In the genomic region with DNA sequence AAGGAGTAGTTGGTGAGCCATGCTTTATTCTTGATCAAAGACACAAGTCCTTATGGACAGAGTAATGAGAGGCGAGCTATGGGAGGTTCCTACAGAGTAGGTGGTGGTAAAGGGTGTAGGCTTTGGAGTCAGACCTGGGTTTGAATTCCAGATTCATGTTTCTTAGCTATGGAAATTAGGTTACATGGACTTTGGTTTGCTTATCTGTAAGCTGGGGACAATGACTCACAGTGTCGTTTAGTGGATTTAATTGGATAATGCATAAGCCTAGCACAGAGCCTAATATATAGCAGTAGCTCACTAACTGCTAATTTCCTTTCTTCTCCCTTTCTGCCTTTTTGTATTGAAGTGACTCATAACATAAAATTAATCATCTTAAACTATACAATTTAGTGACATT, we compare ENCODE assay signal across 19 cellular contexts. TPM values are rescaled to one million over a fixed set of nuclear protein-coding genes. Genes with fewer than 3 reads are reported as not detected.
DNase-seq lines count a peak whose midpoint lies in the region; ATAC-seq, FAIRE-seq and TF ChIP-seq lines count a peak whose summit lies in the region.
"Had no signal": no experiment of that assay in that cellular context is flagged by ENCODE, and none has a peak within 500 bp of the region (broad histone marks: within the 10 kb centered on the region; RNA-seq: fewer than 3 reads in every experiment).

No MANE protein-coding gene starts in this region.

- ATAC-seq in left lobe of liver (peak; percentile 46), HG03175 (IDR thresholded peaks at IDR 0.05; ENCODE audit: unreplicated experiment) (no peak)
- ATAC-seq: A549, HCT116 had no signal

- no peak for TF ChIP-seq POLR2A in H54 (IDR thresholded peaks at IDR 0.05; ENCODE audit: low read depth, low read length)

- DNase-seq in NCI-H82 (lab: John Stamatoyannopoulos, UW) (peak; percentile 3), NCI-H82 treated with DMSO at 0.1 percent for 48 hours (lab: John Stamatoyannopoulos, UW; ENCODE audit: unreplicated experiment) (no peak), HCEC 1CT (peak; percentile 1), left lobe of liver (ENCODE audit: low spot score) (no peak), COLO668 (lab: John Stamatoyannopoulos, UW; ENCODE audit: unreplicated experiment) (no peak), H54 (ENCODE audit: insufficient read length, low spot score) (no peak)
- DNase-seq: 8988T; C1 segment of cervical spinal cord; Caco-2; CD4-positive, alpha-beta memory T cell; DMS153; DND-41; GOT3; H7 had no signal

- FAIRE-seq in H54 (lab: Jason Lieb, UNC), result no peak
- FAIRE-seq: A549, G401.6, GM12892 had no signal

RNA-seq across cellular contexts. Expression of gene RTL4, which starts 4.7 kb away (rescaled TPM):
- total RNA-seq in left lobe of liver, result 0.55 TPM
- total RNA-seq: Caco-2; CD4-positive, alpha-beta memory T cell had no signal

RNA-seq across cellular contexts. Expression of gene TRPC5, which starts 5.0 kb away (rescaled TPM):
- 1.3 TPM for total RNA-seq in left lobe of liver
- total RNA-seq: Caco-2; CD4-positive, alpha-beta memory T cell had no signal

Comparison
In these comparisons a context has a peak if more than half of its experiments do, and no peak if none do; other contexts are left out.
1. DNase-seq: peak in NCI-H82 (single experiment) and HCEC 1CT (single experiment); none in NCI-H82 treated with DMSO at 0.1 percent for 48 hours (single experiment), left lobe of liver (single experiment), COLO668 (single experiment) and H54 (single experiment).